ENCODE assay signal across 1 cellular context in genomic region chr4:1802151-1802715, GRCh38.
TF ChIP-seq lines count a peak whose summit lies in the region.

No MANE protein-coding gene starts in this region.

TF ChIP-seq in HepG2, 621 proteins besides CTCF, POLR2A, EP300 and RAD21 (continued from another document and continues in another):
- TF ChIP-seq GABPB1 (CRISPR knock-in tag; IDR thresholded peaks at IDR 0.05) (no peak; the same call in 1 of the 2 replicates), ZFX (CRISPR knock-in tag; IDR thresholded peaks at IDR 0.05; ENCODE audit: low read depth) (peak; percentile 75), MYNN (CRISPR knock-in tag; IDR thresholded peaks at IDR 0.05; ENCODE audit: low read depth) (no peak), ATM (IDR thresholded peaks at IDR 0.05; ENCODE audit: borderline replicate concordance) (no peak), ZBTB34 (CRISPR knock-in tag; IDR thresholded peaks at IDR 0.05) (peak; percentile 35; the same call in 1 of the 2 replicates), ZNF296 (CRISPR knock-in tag; conservative IDR thresholded peaks at IDR 0.05) (peak; percentile 95), ZNF143 (CRISPR knock-in tag; IDR thresholded peaks at IDR 0.05) (no peak), HMG20B (CRISPR knock-in tag; conservative IDR thresholded peaks at IDR 0.05) (0 out of 2 replicates have a peak, but pooled peaks have one; percentile 46), ZNF839 (CRISPR knock-in tag; IDR thresholded peaks at IDR 0.05; ENCODE audit: borderline replicate concordance) (no peak), JDP2 (CRISPR knock-in tag; IDR thresholded peaks at IDR 0.05; ENCODE audit: borderline replicate concordance) (no peak), LCORL (IDR thresholded peaks at IDR 0.05) (peak; percentile 47; the same call in 1 of the 2 replicates), LCORL (CRISPR knock-in tag; IDR thresholded peaks at IDR 0.05) (peak; percentile 100), ZBTB7B (CRISPR knock-in tag; IDR thresholded peaks at IDR 0.05) (peak; percentile 92), ZNF563 (CRISPR knock-in tag; IDR thresholded peaks at IDR 0.05) (no peak), ETV5 (CRISPR knock-in tag; IDR thresholded peaks at IDR 0.05; ENCODE audit: borderline replicate concordance) (0 out of 2 replicates have a peak, but pooled peaks have one; percentile 8), AFF4 (CRISPR knock-in tag; IDR thresholded peaks at IDR 0.05) (no peak), ZMYM2 (CRISPR knock-in tag; IDR thresholded peaks at IDR 0.05) (no peak), SNRNP70 (IDR thresholded peaks at IDR 0.05; ENCODE audit: low read depth, low read length) (no peak), GTF2F1 (IDR thresholded peaks at IDR 0.05; ENCODE audit: low read length) (no peak), ZNF124 (CRISPR knock-in tag; IDR thresholded peaks at IDR 0.05) (no peak), PLSCR1 (CRISPR knock-in tag; IDR thresholded peaks at IDR 0.05; ENCODE audit: borderline replicate concordance) (no peak), MED13 (CRISPR knock-in tag; IDR thresholded peaks at IDR 0.05) (peak; percentile 82; the same call in 1 of the 2 replicates), SRY (CRISPR knock-in tag; IDR thresholded peaks at IDR 0.05) (no peak), ZNF34 (CRISPR knock-in tag; IDR thresholded peaks at IDR 0.05; ENCODE audit: borderline replicate concordance) (no peak; the same call in 1 of the 2 replicates), SP2 (CRISPR knock-in tag; IDR thresholded peaks at IDR 0.05) (no peak), ATF5 (CRISPR knock-in tag; IDR thresholded peaks at IDR 0.05; ENCODE audit: low read depth) (no peak), FOXC1 (CRISPR knock-in tag; IDR thresholded peaks at IDR 0.05; ENCODE audit: borderline replicate concordance) (0 out of 2 replicates have a peak, but pooled peaks have one; percentile 38), ONECUT2 (CRISPR knock-in tag; IDR thresholded peaks at IDR 0.05) (no peak), ZC3H13 (CRISPR knock-in tag; IDR thresholded peaks at IDR 0.05) (no peak; the same call in 1 of the 2 replicates), ZNF557 (CRISPR knock-in tag; IDR thresholded peaks at IDR 0.05) (no peak), XRCC5 (optimal IDR thresholded peaks at IDR 0.05; ENCODE audit: low read length) (peak; percentile 31), ZSCAN9 (CRISPR knock-in tag; IDR thresholded peaks at IDR 0.05; ENCODE audit: borderline replicate concordance) (no peak), ZNF605 (CRISPR knock-in tag; IDR thresholded peaks at IDR 0.05) (peak; percentile 52; the same call in 1 of the 2 replicates), DPF2 (CRISPR knock-in tag; IDR thresholded peaks at IDR 0.05; ENCODE audit: borderline replicate concordance, low read depth) (no peak; the same call in 1 of the 2 replicates), RXRB (CRISPR knock-in tag; IDR thresholded peaks at IDR 0.05; ENCODE audit: borderline replicate concordance) (peak; percentile 35; the same call in 1 of the 2 replicates)
- TF ChIP-seq, protein P1, sequence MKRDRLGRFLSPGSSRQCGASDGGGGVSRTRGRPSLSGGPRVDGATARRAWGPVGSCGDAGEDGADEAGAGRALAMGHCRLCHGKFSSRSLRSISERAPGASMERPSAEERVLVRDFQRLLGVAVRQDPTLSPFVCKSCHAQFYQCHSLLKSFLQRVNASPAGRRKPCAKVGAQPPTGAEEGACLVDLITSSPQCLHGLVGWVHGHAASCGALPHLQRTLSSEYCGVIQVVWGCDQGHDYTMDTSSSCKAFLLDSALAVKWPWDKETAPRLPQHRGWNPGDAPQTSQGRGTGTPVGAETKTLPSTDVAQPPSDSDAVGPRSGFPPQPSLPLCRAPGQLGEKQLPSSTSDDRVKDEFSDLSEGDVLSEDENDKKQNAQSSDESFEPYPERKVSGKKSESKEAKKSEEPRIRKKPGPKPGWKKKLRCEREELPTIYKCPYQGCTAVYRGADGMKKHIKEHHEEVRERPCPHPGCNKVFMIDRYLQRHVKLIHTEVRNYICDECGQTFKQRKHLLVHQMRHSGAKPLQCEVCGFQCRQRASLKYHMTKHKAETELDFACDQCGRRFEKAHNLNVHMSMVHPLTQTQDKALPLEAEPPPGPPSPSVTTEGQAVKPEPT (CRISPR knock-in tag; IDR thresholded peaks at IDR 0.05; ENCODE audit: low read depth), result peak; percentile 44; the same call in 1 of the 2 replicates
- TF ChIP-seq, protein P2, sequence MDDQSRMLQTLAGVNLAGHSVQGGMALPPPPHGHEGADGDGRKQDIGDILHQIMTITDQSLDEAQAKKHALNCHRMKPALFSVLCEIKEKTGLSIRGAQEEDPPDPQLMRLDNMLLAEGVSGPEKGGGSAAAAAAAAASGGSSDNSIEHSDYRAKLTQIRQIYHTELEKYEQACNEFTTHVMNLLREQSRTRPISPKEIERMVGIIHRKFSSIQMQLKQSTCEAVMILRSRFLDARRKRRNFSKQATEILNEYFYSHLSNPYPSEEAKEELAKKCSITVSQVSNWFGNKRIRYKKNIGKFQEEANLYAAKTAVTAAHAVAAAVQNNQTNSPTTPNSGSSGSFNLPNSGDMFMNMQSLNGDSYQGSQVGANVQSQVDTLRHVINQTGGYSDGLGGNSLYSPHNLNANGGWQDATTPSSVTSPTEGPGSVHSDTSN (CRISPR knock-in tag; IDR thresholded peaks at IDR 0.05; ENCODE audit: borderline replicate concordance), result no peak
- TF ChIP-seq, protein P3, sequence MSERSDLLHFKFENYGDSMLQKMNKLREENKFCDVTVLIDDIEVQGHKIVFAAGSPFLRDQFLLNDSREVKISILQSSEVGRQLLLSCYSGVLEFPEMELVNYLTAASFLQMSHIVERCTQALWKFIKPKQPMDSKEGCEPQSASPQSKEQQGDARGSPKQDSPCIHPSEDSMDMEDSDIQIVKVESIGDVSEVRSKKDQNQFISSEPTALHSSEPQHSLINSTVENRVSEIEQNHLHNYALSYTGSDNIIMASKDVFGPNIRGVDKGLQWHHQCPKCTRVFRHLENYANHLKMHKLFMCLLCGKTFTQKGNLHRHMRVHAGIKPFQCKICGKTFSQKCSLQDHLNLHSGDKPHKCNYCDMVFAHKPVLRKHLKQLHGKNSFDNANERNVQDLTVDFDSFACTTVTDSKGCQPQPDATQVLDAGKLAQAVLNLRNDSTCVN (CRISPR knock-in tag; IDR thresholded peaks at IDR 0.05; ENCODE audit: borderline replicate concordance), result no peak
- TF ChIP-seq, protein P4, sequence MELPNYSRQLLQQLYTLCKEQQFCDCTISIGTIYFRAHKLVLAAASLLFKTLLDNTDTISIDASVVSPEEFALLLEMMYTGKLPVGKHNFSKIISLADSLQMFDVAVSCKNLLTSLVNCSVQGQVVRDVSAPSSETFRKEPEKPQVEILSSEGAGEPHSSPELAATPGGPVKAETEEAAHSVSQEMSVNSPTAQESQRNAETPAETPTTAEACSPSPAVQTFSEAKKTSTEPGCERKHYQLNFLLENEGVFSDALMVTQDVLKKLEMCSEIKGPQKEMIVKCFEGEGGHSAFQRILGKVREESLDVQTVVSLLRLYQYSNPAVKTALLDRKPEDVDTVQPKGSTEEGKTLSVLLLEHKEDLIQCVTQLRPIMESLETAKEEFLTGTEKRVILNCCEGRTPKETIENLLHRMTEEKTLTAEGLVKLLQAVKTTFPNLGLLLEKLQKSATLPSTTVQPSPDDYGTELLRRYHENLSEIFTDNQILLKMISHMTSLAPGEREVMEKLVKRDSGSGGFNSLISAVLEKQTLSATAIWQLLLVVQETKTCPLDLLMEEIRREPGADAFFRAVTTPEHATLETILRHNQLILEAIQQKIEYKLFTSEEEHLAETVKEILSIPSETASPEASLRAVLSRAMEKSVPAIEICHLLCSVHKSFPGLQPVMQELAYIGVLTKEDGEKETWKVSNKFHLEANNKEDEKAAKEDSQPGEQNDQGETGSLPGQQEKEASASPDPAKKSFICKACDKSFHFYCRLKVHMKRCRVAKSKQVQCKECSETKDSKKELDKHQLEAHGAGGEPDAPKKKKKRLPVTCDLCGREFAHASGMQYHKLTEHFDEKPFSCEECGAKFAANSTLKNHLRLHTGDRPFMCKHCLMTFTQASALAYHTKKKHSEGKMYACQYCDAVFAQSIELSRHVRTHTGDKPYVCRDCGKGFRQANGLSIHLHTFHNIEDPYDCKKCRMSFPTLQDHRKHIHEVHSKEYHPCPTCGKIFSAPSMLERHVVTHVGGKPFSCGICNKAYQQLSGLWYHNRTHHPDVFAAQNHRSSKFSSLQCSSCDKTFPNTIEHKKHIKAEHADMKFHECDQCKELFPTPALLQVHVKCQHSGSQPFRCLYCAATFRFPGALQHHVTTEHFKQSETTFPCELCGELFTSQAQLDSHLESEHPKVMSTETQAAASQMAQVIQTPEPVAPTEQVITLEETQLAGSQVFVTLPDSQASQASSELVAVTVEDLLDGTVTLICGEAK (IDR thresholded peaks at IDR 0.05), result no peak
- TF ChIP-seq, protein P4 (CRISPR knock-in tag; IDR thresholded peaks at IDR 0.05), result no peak
- TF ChIP-seq, protein P5, sequence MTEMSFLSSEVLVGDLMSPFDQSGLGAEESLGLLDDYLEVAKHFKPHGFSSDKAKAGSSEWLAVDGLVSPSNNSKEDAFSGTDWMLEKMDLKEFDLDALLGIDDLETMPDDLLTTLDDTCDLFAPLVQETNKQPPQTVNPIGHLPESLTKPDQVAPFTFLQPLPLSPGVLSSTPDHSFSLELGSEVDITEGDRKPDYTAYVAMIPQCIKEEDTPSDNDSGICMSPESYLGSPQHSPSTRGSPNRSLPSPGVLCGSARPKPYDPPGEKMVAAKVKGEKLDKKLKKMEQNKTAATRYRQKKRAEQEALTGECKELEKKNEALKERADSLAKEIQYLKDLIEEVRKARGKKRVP (CRISPR knock-in tag; IDR thresholded peaks at IDR 0.05), result no peak
